Comparison of ENCODE assay signal across 8 cellular contexts in the genomic region with DNA sequence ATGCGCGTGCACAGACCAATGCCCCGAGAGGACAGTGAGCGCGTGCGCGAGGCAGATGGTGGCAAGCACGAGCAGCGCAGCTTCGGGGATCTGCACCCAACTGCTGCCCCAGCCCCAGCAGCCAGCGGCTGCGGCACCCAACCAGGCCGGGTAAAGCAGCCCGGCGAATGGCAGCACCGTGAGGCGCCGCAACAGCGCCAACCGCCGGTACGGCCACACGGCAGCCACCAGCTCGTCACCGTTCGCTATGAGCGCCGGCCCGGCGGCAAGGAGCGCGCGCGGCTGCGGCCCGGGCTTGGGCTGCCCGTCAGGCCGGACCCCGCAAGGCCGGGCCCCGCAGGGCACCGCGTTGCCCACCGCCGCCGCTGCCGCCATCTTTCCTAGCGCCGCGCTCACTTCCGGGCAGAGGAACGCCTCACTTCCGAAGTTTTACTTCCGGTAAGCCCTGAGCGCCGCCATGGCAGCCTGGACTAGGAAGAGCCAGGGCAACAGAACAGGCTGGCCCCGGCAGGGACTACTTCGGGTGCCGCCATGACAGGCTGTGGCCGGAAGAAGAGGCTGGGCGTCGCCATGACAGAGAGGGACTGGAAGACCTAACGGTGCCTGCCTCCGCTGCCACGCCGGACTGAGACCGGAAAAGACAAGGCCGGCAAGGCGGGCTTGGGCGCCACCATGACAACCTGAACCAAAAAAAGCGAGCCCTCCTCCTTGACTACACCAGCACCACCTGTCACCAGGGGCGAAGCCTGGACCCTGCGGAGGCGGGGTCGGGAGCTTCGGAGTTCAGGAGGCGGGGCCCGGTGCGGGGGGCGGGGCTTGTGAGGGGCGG. TPM values are rescaled to one million over a fixed set of nuclear protein-coding genes. Genes with fewer than 3 reads are reported as not detected.
DNase-seq lines count a peak whose midpoint lies in the region; ATAC-seq, FAIRE-seq and TF ChIP-seq lines count a peak whose summit lies in the region.

A gene (minus strand): TSS at position 385 of the 829 bp plus-strand sequence. CDS start 10 bp downstream, at position 375.

- H3K9ac ChIP-seq in OCI-LY3 (ENCODE audit: low read length): peak within 1 kb of the TSS; percentile 76
- H3K9ac ChIP-seq in endothelial cell of umbilical vein (replicated peaks; ENCODE audit: extremely low read depth, insufficient read depth, low read length): peak within 1 kb of the TSS; percentile 84

- intact Hi-C loops in endothelial cell of umbilical vein (cut with micrococcal nuclease): loop anchor here (1.0 to 10.0 kb wide), 3 partner anchors 113 to 241 kb away; a partner anchor contains a TSS

- peak; percentile 19; the same call in 1 of the 2 replicates for TF ChIP-seq CTCF in OCI-LY3 (IDR thresholded peaks at IDR 0.05; ENCODE audit: low read depth, low read length)
- peak in 1 of 2 donors; percentile 34 for TF ChIP-seq CTCF in endothelial cell of umbilical vein (IDR thresholded peaks at IDR 0.05; ENCODE audit: extremely low read depth in 1 of 2, insufficient read depth in 1 of 2, low read depth in 1 of 2, low read length in 2 of 2)

- H2AFZ ChIP-seq in OCI-LY3 (ENCODE audit: low read depth, low read length): peak within 1 kb of the TSS; percentile 65
- H2AFZ ChIP-seq in endothelial cell of umbilical vein (ENCODE audit: low read depth, low read length): peak within 1 kb of the TSS; percentile 67

- peaks cover 19% of the 10 kb centered on the region for H3K36me3 ChIP-seq in OCI-LY3 (replicated peaks; ENCODE audit: low read depth, low read length)
- peaks cover 2 to 5% of the 10 kb centered on the region in 2 experiments for H3K36me3 ChIP-seq in endothelial cell of umbilical vein (ENCODE audit: control insufficient read depth in 2 of 2, extremely low read depth in 1 of 2, insufficient read depth in 2 of 2, low read length in 2 of 2)

- peak; percentile 97 for FAIRE-seq in endothelial cell of umbilical vein (lab: Jason Lieb, UNC)

- H3K27me3 ChIP-seq in OCI-LY3 (ENCODE audit: low read depth, low read length): no peaks in the 10 kb centered on the region
- H3K27me3 ChIP-seq in endothelial cell of umbilical vein (ENCODE audit: control insufficient read depth in 2 of 2, insufficient read depth in 2 of 2, low read length in 2 of 2): no peaks in the 10 kb centered on the region

- H3K9me3 ChIP-seq in OCI-LY3 (ENCODE audit: insufficient read depth, low read length) (no peaks in the 10 kb centered on the region), endothelial cell of umbilical vein (replicated peaks; ENCODE audit: control insufficient read depth, insufficient read depth, low read length) (no peaks in the 10 kb centered on the region)

- H3K27ac ChIP-seq in OCI-LY3 (ENCODE audit: low read length): peak within 1 kb of the TSS; percentile 93
- peak within 1 kb of the TSS; percentile 77 for H3K27ac ChIP-seq in endothelial cell of umbilical vein (ENCODE audit: insufficient read depth, low read depth, low read length)

- dilution Hi-C loops in endothelial cell of umbilical vein (cut with MboI; ENCODE audit: extremely low pct_ligation_motif_present, low sequenced_read_pairs): no loop called here

- DNase-seq in DMS114 treated with DMSO at 0.1 percent for 48 hours (lab: John Stamatoyannopoulos, UW; ENCODE audit: unreplicated experiment): peak; percentile 98
- DNase-seq in HuH-7.5 (ENCODE audit: low spot score): peak; percentile 94
- DNase-seq in activated CD8-positive, alpha-beta memory T cell treated with anti-CD3 and anti-CD28 coated beads, Interleukin-2, amount 50 U/mL, for 48 hours: peak; percentile 94
- DNase-seq in endothelial cell of umbilical vein (ENCODE audit: low read depth, low spot score): peak; percentile 96
- DNase-seq in middle frontal gyrus (ENCODE audit: extremely low spot score, low spot score): peak; percentile 97
- peak; percentile 84 to 85 for DNase-seq in stimulated activated CD8-positive, alpha-beta memory T cell treated with anti-CD3 and anti-CD28 coated beads, Interleukin-2, amount 100 ng/mL, for 48 hours (ENCODE audit: low read depth in 2 of 2)

- peak within 1 kb of the TSS; percentile 94 for H3K4me2 ChIP-seq in OCI-LY3 (ENCODE audit: low read length)
- peak within 1 kb of the TSS; percentile 76 for H3K4me2 ChIP-seq in endothelial cell of umbilical vein (ENCODE audit: insufficient read depth, low read length)

- peak; percentile 66 for ATAC-seq in GM21526 (IDR thresholded peaks at IDR 0.05; ENCODE audit: low FRiP score, unreplicated experiment)

- peaks cover 51% of the 10 kb centered on the region for H3K79me2 ChIP-seq in OCI-LY3 (ENCODE audit: low read length)
- H3K79me2 ChIP-seq in endothelial cell of umbilical vein (ENCODE audit: control insufficient read depth, insufficient read depth, low read length): peaks cover 22% of the 10 kb centered on the region

- no peaks in the 10 kb centered on the region for H4K20me1 ChIP-seq in OCI-LY3 (ENCODE audit: insufficient read depth, low read length)
- no peaks in the 10 kb centered on the region for H4K20me1 ChIP-seq in endothelial cell of umbilical vein (replicated peaks; ENCODE audit: control insufficient read depth, extremely low read depth, insufficient read depth, low read length)

- POLR2A ChIA-PET in endothelial cell of umbilical vein (lab: Charles Lee): interaction anchor here (0.7 to 1.0 kb wide), 2 partner anchors 158 to 305 kb away, joined by 3 to 5 read pairs; a partner anchor contains a TSS

- H3K4me3 ChIP-seq in OCI-LY3 (ENCODE audit: low read length): peak within 1 kb of the TSS; percentile 80
- peak within 1 kb of the TSS; percentile 3 to 57 (median 56) for H3K4me3 ChIP-seq in endothelial cell of umbilical vein (replicated peaks in 1 of 3; ENCODE audit: insufficient read depth in 1 of 3, low read depth in 1 of 3, low read length in 3 of 3)

- no peaks in the 10 kb centered on the region for H3K9me1 ChIP-seq in endothelial cell of umbilical vein (replicated peaks; ENCODE audit: control insufficient read depth, extremely low read depth, insufficient read depth, low read length)

- TF ChIP-seq POLR2A in endothelial cell of umbilical vein (IDR thresholded peaks at IDR 0.05; ENCODE audit: low read depth, low read length): peak; percentile 75

- no TSS peak for BruUV-seq in endothelial cell of umbilical vein (replicated peaks; lab: Mats Ljungman, UMichigan)

- CTCF ChIA-PET in endothelial cell of umbilical vein (lab: Charles Lee): interaction anchor here (1.1 to 1.7 kb wide), 2 partner anchors 10 to 13 kb away, joined by 3 to 6 read pairs; no protein-coding TSS in a partner anchor

- H3K4me1 ChIP-seq in OCI-LY3 (ENCODE audit: low read length) (peaks cover 23% of the 10 kb centered on the region), endothelial cell of umbilical vein (ENCODE audit: control insufficient read depth, extremely low read depth, insufficient read depth, low read length) (peaks cover 9% of the 10 kb centered on the region)

TF ChIP-seq in endothelial cell of umbilical vein, 7 proteins besides CTCF, POLR2A, EP300 and RAD21:
- TF ChIP-seq POLR2AphosphoS5 (IDR thresholded peaks at IDR 0.05; ENCODE audit: insufficient read depth, low read depth, low read length) (peak; percentile 94), MYC (IDR thresholded peaks at IDR 0.05; ENCODE audit: low read depth, low read length) (no peak)
TF ChIP-seq in endothelial cell of umbilical vein: peak in this region for 1.

RNA-seq across cellular contexts. Expression of the gene that starts here (rescaled TPM):
- 48.7 and 56.8 TPM in 2 replicates for total RNA-seq in endothelial cell of umbilical vein
- 36.9 and 44.9 TPM in 2 replicates for polyA plus RNA-seq in endothelial cell of umbilical vein
- polyA plus RNA-seq in endothelial cell of umbilical vein (2011; cell fraction: cytosol; rRNA removed): 14.8 and 21.0 TPM in 2 replicates
- 158 and 188 TPM in 2 replicates for polyA plus RNA-seq in endothelial cell of umbilical vein (2011; cell fraction: nucleus; rRNA removed)
- 29.9 and 39.5 TPM in 2 replicates for polyA plus RNA-seq in endothelial cell of umbilical vein (2012)
- polyA minus RNA-seq in endothelial cell of umbilical vein: 55.2 and 62.5 TPM in 2 replicates
- polyA minus RNA-seq in endothelial cell of umbilical vein (2011; cell fraction: cytosol; rRNA and poly(A)+ RNA removed): 30.3 TPM
- polyA minus RNA-seq in endothelial cell of umbilical vein (2011; cell fraction: nucleus; rRNA and poly(A)+ RNA removed): 50.7 and 58.8 TPM in 2 replicates

Comparison
In these comparisons a context has a peak if more than half of its experiments do, and no peak if none do; other contexts are left out.
1. Peak in every context shown above with its lines: DNase-seq, ATAC-seq, H3K4me3 ChIP-seq and H3K27ac ChIP-seq.